In the genomic region with DNA sequence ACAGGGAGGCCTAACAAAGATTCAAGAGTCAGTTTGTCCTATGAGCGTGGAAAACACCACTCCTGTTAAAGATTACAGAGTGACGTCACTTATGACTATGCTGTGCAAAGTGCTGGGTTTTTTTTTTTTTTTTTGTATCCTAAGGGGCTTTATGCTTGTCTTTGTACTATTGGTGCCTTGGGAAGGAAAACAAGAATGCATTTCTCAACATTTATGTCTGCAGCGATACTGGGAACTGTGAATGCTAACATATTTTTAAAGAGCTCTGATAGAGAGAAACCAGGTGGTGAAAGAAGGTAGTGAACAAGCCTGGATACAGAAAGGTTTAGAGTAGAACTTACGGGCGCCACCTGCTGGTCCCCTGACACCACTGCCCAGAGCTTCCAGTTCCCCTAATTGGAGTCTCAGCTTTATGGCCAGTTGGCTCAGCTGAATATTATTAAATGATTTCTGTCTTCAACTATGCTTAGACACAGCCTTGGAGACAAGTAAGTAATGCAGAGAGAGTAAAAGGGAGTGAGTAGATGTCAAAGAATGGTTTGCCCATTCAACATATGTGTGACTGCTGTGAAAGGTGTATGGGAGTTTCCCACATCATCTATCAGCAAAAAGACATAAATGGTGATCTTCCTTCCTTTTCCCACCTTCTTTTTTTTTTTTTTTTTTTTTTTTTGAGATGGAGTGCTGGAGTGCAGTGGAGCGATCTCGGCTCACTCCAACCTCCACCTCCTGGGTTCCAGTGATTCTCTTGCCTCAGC, we compare ENCODE assay signal across 8 cellular contexts.
DNase-seq lines count a peak whose midpoint lies in the region; ATAC-seq and TF ChIP-seq lines count a peak whose summit lies in the region.

No MANE protein-coding gene starts in this region.

- H3K4me3 ChIP-seq in lower leg skin (ENCODE audit: low read depth, poor library complexity, severe bottlenecking) = no peak overlapping the region

- WGBS in lower leg skin, 2 donors = 28 to 32% methylated on average over 7 of the region's 7 CpGs

- intact Hi-C loops in lower leg skin (cut with DNase I; ENCODE audit: low total_unique reads) = no loop called here

- H3K27ac ChIP-seq in C4-2B = no peak overlapping the region

- TF ChIP-seq POLR2A in lower leg skin (IDR thresholded peaks at IDR 0.05) = no peak

- DNase-seq in NCI-H526 treated with DMSO at 0.1 percent for 48 hours (lab: John Stamatoyannopoulos, UW) = peak; percentile 52
- DNase-seq in activated CD4-positive, alpha-beta T cell treated with anti-CD3 and anti-CD28 coated beads, Interleukin-2, amount 50 U/mL, for 1 hour = peak; percentile 76
- DNase-seq in dedifferentiated amniotic fluid mesenchymal stem cell (ENCODE audit: extremely low spot score) = peak; percentile 81
- DNase-seq in lower leg skin (ENCODE audit: low spot score in 2 of 2) = peak; percentile 73 to 95
- DNase-seq in stimulated activated CD8-positive, alpha-beta memory T cell treated with anti-CD3 and anti-CD28 coated beads, Interleukin-12 subunit alpha, Interleukin-12 subunit beta, amount 100 ng/mL, for 1 hour (ENCODE audit: low read depth) = peak; percentile 64

- ATAC-seq in GM19324 (IDR thresholded peaks at IDR 0.05; ENCODE audit: low FRiP score, unreplicated experiment) (peak; percentile 78), HG03378 (IDR thresholded peaks at IDR 0.05; ENCODE audit: unreplicated experiment) (peak; percentile 96)

- peak; percentile 95 for TF ChIP-seq CTCF in C4-2B (conservative IDR thresholded peaks at IDR 0.05)
- TF ChIP-seq CTCF in lower leg skin (IDR thresholded peaks at IDR 0.05) = peak in 1 of 3 donors; percentile 37
